In the genomic region with DNA sequence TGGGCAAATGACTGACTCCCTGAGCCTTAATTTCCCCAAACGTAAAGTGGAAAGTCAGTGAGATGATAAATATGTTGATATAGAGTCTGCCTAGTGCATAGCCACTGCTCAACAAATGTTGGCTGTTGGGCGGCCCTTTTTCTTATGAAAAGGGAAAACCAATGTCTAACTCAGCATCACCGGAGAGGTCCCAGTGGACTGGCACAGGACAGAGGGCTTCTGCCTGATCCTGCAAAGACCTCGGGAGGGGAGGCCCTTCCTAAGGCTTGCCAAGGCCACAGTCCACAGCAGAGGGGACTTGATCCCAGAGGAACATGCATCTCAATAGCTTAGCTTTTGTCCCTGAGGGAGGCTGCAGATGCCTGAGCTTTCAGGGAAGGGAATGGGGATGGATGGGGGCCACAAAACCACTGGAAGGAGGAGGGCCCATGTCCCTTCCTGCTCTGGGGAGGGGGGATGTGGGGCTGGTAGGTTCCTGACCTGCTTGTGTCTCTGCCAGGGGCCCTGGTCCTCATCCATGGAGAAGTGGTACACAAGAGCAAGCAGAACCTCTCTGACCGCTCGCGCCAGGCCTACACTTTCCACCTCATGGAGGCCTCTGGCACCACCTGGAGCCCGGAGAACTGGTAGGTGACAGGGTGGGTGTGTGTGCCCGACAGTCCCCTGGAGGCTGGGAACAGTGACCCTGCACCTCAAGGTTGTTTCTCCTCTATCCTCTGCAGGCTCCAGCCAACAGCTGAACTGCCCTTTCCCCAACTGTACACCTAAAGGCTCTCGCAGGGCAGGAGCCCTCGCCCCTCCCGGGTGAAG, we compare ENCODE assay signal across 18 cellular contexts. TPM values are rescaled to one million over a fixed set of nuclear protein-coding genes. Genes with fewer than 3 reads are reported as not detected.
DNase-seq lines count a peak whose midpoint lies in the region; ATAC-seq and TF ChIP-seq lines count a peak whose summit lies in the region.
"Had no signal": no experiment of that assay in that cellular context is flagged by ENCODE, and none has a peak within 500 bp of the region (broad histone marks: within the 10 kb centered on the region; RNA-seq: fewer than 3 reads in every experiment).

No MANE protein-coding gene starts in this region.

- H4K20me1 ChIP-seq in neural progenitor cell (ENCODE audit: low read depth): no peaks in the 10 kb centered on the region

- H3K9ac ChIP-seq in neural progenitor cell: peak overlapping the region; percentile 7

- no peak for TF ChIP-seq CTCF in neural progenitor cell (IDR thresholded peaks at IDR 0.05)
- TF ChIP-seq CTCF in upper lobe of right lung (IDR thresholded peaks at IDR 0.05): no peak

- no peak overlapping the region for H2AFZ ChIP-seq in neural progenitor cell (replicated peaks)

- peaks cover 8% of the 10 kb centered on the region for H3K36me3 Mint-ChIP-seq in neural progenitor cell

- H3K27ac Mint-ChIP-seq in neural progenitor cell: no peak overlapping the region
- H3K27ac Mint-ChIP-seq: activated CD4-positive, alpha-beta T cell treated with anti-CD3 and anti-CD28 coated beads, Interleukin-2, amount 10 ng/mL, durations not matched to agents 24 days and 14 days; type B pancreatic cell had no signal

- no peaks in the 10 kb centered on the region for H3K9me3 Mint-ChIP-seq in neural progenitor cell
- H3K9me3 Mint-ChIP-seq: activated CD4-positive, alpha-beta T cell treated with anti-CD3 and anti-CD28 coated beads, Interleukin-2, amount 10 ng/mL, durations not matched to agents 24 days and 14 days; type B pancreatic cell had no signal

- no peak overlapping the region for H3K4me2 ChIP-seq in neural progenitor cell

- H3K9me3 ChIP-seq in neural progenitor cell (ENCODE audit: low read depth) (no peaks in the 10 kb centered on the region), upper lobe of right lung (no peaks in the 10 kb centered on the region)

- intact Hi-C loops in cardiac septum (cut with DNase I): no loop called here
- intact Hi-C loops in left ventricle myocardium superior (cut with micrococcal nuclease): no loop called here
- intact Hi-C loops in upper lobe of right lung (cut with DNase I): no loop called here

- H3K4me1 Mint-ChIP-seq in neural progenitor cell: peaks cover 8% of the 10 kb centered on the region

- H3K4me3 ChIP-seq in neural progenitor cell (no peak overlapping the region), upper lobe of right lung (peak overlapping the region; percentile 6)

- H3K4me1 ChIP-seq in neural progenitor cell: no peaks in the 10 kb centered on the region
- peaks cover 10% of the 10 kb centered on the region for H3K4me1 ChIP-seq in upper lobe of right lung

- DNase-seq in cardiac septum (ENCODE audit: low spot score) (peak; percentile 69), left ventricle myocardium superior (no peak), neural progenitor cell (ENCODE audit: low spot score) (no peak), upper lobe of right lung (no peak), inferior parietal cortex (ENCODE audit: extremely low spot score) (no peak)
- DNase-seq: activated CD4-positive, alpha-beta T cell treated with anti-CD3 and anti-CD28 coated beads, Interleukin-2, amount 10 ng/mL, durations not matched to agents 24 days and 14 days; activated naive CD4-positive, alpha-beta T cell treated with Interleukin-2 at 50 U/mL for 16 hours; HCEC 1CT; Kasumi-1; NCI-H1105 treated with DMSO at 0.1 percent for 48 hours; PC-3; stimulated activated CD4-positive, alpha-beta T cell treated with anti-CD3 and anti-CD28 coated beads, Interleukin-4, amount 100 ng/mL, for 24 hours; stimulated activated CD8-positive, alpha-beta memory T cell treated with anti-CD3 and anti-CD28 coated beads, Interleukin-4, amount 100 ng/mL, for 48 hours had no signal

- H3K27ac ChIP-seq in neural progenitor cell (no peak overlapping the region), upper lobe of right lung (peak overlapping the region; percentile 58)
- H3K27ac ChIP-seq: C4-2B had no signal

- peak overlapping the region; percentile 14 for H3K4me3 Mint-ChIP-seq in neural progenitor cell
- H3K4me3 Mint-ChIP-seq: activated CD4-positive, alpha-beta T cell treated with anti-CD3 and anti-CD28 coated beads, Interleukin-2, amount 10 ng/mL, durations not matched to agents 24 days and 14 days; type B pancreatic cell had no signal

- H3K27me3 ChIP-seq in neural progenitor cell (no peaks in the 10 kb centered on the region), upper lobe of right lung (no peaks in the 10 kb centered on the region)

- H3K79me2 ChIP-seq in neural progenitor cell (ENCODE audit: low read depth): peaks cover 6% of the 10 kb centered on the region

- no peak for ATAC-seq in left ventricle myocardium superior
- ATAC-seq in upper lobe of right lung: no peak
- ATAC-seq in GM18861 (IDR thresholded peaks at IDR 0.05; ENCODE audit: unreplicated experiment): no peak
- ATAC-seq: PC-3 had no signal

- H3F3A ChIP-seq in neural progenitor cell (ENCODE audit: low read depth): no peaks in the 10 kb centered on the region

- H3K36me3 ChIP-seq in neural progenitor cell (no peaks in the 10 kb centered on the region), upper lobe of right lung (peaks cover 8% of the 10 kb centered on the region)

- peaks cover under 1% of the 10 kb centered on the region for H3K27me3 Mint-ChIP-seq in neural progenitor cell (ENCODE audit: insufficient read depth, low read depth)
- H3K27me3 Mint-ChIP-seq: activated CD4-positive, alpha-beta T cell treated with anti-CD3 and anti-CD28 coated beads, Interleukin-2, amount 10 ng/mL, durations not matched to agents 24 days and 14 days; type B pancreatic cell had no signal

RNA-seq across cellular contexts. Expression of a gene that starts 6.3 kb away (rescaled TPM):
- total RNA-seq in cardiac septum (9.8 TPM), left ventricle myocardium superior (8.0 TPM), neural progenitor cell (ENCODE audit: low replicate concordance) (8.2 and 16.8 TPM in 2 replicates), upper lobe of right lung (15.5 TPM)

RNA-seq across cellular contexts. Expression of a gene that starts 6.3 kb away (rescaled TPM):
- total RNA-seq in cardiac septum: 36.3 TPM
- 17.4 TPM for total RNA-seq in left ventricle myocardium superior
- 66.7 and 80.0 TPM in 2 replicates for total RNA-seq in neural progenitor cell (ENCODE audit: low replicate concordance)
- 49.6 TPM for total RNA-seq in upper lobe of right lung

RNA-seq across cellular contexts. Expression of a gene that starts 20.4 kb away (rescaled TPM):
- total RNA-seq in cardiac septum (21.9 TPM), left ventricle myocardium superior (39.7 TPM), neural progenitor cell (ENCODE audit: low replicate concordance) (15.2 and 19.0 TPM in 2 replicates), upper lobe of right lung (46.5 TPM)
- total RNA-seq: A172, HT-29 had no signal

RNA-seq across cellular contexts. Expression of a gene that starts 59.2 kb away (rescaled TPM):
- total RNA-seq in cardiac septum (24.2 TPM), left ventricle myocardium superior (21.6 TPM), neural progenitor cell (ENCODE audit: low replicate concordance) (17.1 and 42.8 TPM in 2 replicates), upper lobe of right lung (68.1 TPM)

RNA-seq across cellular contexts. Expression of a gene that starts 59.4 kb away (rescaled TPM):
- 9.2 TPM for total RNA-seq in cardiac septum
- total RNA-seq in left ventricle myocardium superior: 16.6 TPM
- total RNA-seq in neural progenitor cell (ENCODE audit: low replicate concordance): 21.7 and 29.1 TPM in 2 replicates
- 6.6 TPM for total RNA-seq in upper lobe of right lung
